ENCODE assay signal across 18 cellular contexts in genomic region chr14:101255765-101256125, GRCh38.
A peak's percentile ranks its signal among the peaks of the same experiment; 100 is the strongest.
DNase-seq lines count a peak whose midpoint lies in the region; ATAC-seq and TF ChIP-seq lines count a peak whose summit lies in the region.
"Had no signal": no experiment of that assay in that cellular context is flagged by ENCODE, and none has a peak within 500 bp of the region (broad histone marks: within the 10 kb centered on the region; RNA-seq: fewer than 3 reads in every experiment).

No MANE protein-coding gene starts in this region.

- WGBS in H9 (ENCODE audit: extremely low coverage, insufficient read length, low lambda C conversion rate) = no CpG with 5 or more reads among the region's 8 CpGs

- no peak overlapping the region for H3K14ac ChIP-seq in H9 (ENCODE audit: insufficient read depth, low read length)

- no peak overlapping the region for H2BK15ac ChIP-seq in H9 (ENCODE audit: low read depth, low read length)

- H3T11ph ChIP-seq in H9 (ENCODE audit: low read length) = no peak overlapping the region

- no peaks in the 10 kb centered on the region for H3K36me3 Mint-ChIP-seq in H9 (ENCODE audit: insufficient read depth in 1 of 3, low read depth in 3 of 3)
- no peaks in the 10 kb centered on the region for H3K36me3 Mint-ChIP-seq in activated T-cell treated with anti-CD3 and anti-CD28 coated beads, Interleukin-2, amount 50 U/mL, for 4 hours (ENCODE audit: insufficient read depth)
- H3K36me3 Mint-ChIP-seq: CD8-positive, alpha-beta T cell had no signal

- no peak overlapping the region for H2BK5ac ChIP-seq in H9 (ENCODE audit: insufficient read length, low read length)

- H3K4ac ChIP-seq in H9 (ENCODE audit: low read depth, low read length) = no peak overlapping the region

- no peak for TF ChIP-seq CTCF in H9 (conservative IDR thresholded peaks at IDR 0.05)
- no peak for TF ChIP-seq CTCF in GM20000 (IDR thresholded peaks at IDR 0.05; ENCODE audit: extremely low read depth, missing control alignments)

- H3K79me1 ChIP-seq in H9 (ENCODE audit: insufficient read depth, low read depth, low read length, poor library complexity, severe bottlenecking) = no peaks in the 10 kb centered on the region

- H3K79me2 ChIP-seq in H9 (ENCODE audit: insufficient read depth, low read length) = no peaks in the 10 kb centered on the region

- H3K9me3 ChIP-seq in H9 (ENCODE audit: control insufficient read depth, low read depth, low read length) = no peaks in the 10 kb centered on the region
- H3K9me3 ChIP-seq: BLaER1 treated with 17β-estradiol and CSF1 and Interleukin-3, amounts not matched to agents 10 nM and 100 nM had no signal

- H3K27ac ChIP-seq in H9 (ENCODE audit: insufficient read length, low read depth, low read length) = no peak overlapping the region
- H3K27ac ChIP-seq: BLaER1 treated with 17β-estradiol and CSF1 and Interleukin-3, amounts not matched to agents 10 nM and 100 nM; GM23248; HL-60 had no signal

- no peak overlapping the region for H3K23ac ChIP-seq in H9 (ENCODE audit: insufficient read length, low read depth, low read length)

- no peak overlapping the region for H4K8ac ChIP-seq in H9 (replicated peaks; ENCODE audit: insufficient read length, low read depth, low read length)

- peak overlapping the region in 1 of 3 experiments; percentile 44; a peak in 1 of 7 replicates for H3K27ac Mint-ChIP-seq in H9
- H3K27ac Mint-ChIP-seq: B cell; CD8-positive, alpha-beta T cell had no signal

- no peak overlapping the region for H2AFZ ChIP-seq in H9 (ENCODE audit: low read length)
- H2AFZ ChIP-seq: GM23248 had no signal

- no peaks in the 10 kb centered on the region for H3K9me3 Mint-ChIP-seq in H9
- no peaks in the 10 kb centered on the region for H3K9me3 Mint-ChIP-seq in activated T-cell treated with anti-CD3 and anti-CD28 coated beads, Interleukin-2, amount 50 U/mL, for 4 hours
- H3K9me3 Mint-ChIP-seq: CD8-positive, alpha-beta T cell had no signal

- H3K4me3 Mint-ChIP-seq in H9 = no peak overlapping the region
- H3K4me3 Mint-ChIP-seq in activated T-cell treated with anti-CD3 and anti-CD28 coated beads, Interleukin-2, amount 50 U/mL, for 4 hours = no peak overlapping the region
- H3K4me3 Mint-ChIP-seq: B cell; CD8-positive, alpha-beta T cell had no signal

- H3K27me3 Mint-ChIP-seq in H9 (ENCODE audit: low read depth) = peaks cover 4% of the 10 kb centered on the region; the same call in 1 of the 2 replicates
- peaks cover 8% of the 10 kb centered on the region for H3K27me3 Mint-ChIP-seq in activated T-cell treated with anti-CD3 and anti-CD28 coated beads, Interleukin-2, amount 50 U/mL, for 4 hours (ENCODE audit: low read depth)
- H3K27me3 Mint-ChIP-seq: B cell had no signal

- no peak overlapping the region for H2AK5ac ChIP-seq in H9 (ENCODE audit: insufficient read length, low read length)

- no peak overlapping the region for H3K9ac ChIP-seq in H9 (ENCODE audit: extremely low read depth, insufficient read length, low read length)
- H3K9ac ChIP-seq: BLaER1 treated with 17β-estradiol and CSF1 and Interleukin-3, amounts not matched to agents 10 nM and 100 nM; GM23248 had no signal

- no peak overlapping the region for H4K5ac ChIP-seq in H9 (ENCODE audit: insufficient read length, low read depth, low read length)

- peak; percentile 43 for DNase-seq in activated CD8-positive, alpha-beta memory T cell treated with anti-CD3 and anti-CD28 coated beads for 24 hours
- no peak for DNase-seq in activated CD8-positive, alpha-beta memory T cell treated with anti-CD3 and anti-CD28 coated beads, Interleukin-2, amount 50 U/mL, for 48 hours
- DNase-seq in H9 (peak; percentile 22), iPS-NIHi7 (ENCODE audit: extremely low spot score) (peak; percentile 3), GM20000 (ENCODE audit: low spot score) (no peak), HuH-7 (ENCODE audit: low spot score) (no peak)
- no peak for DNase-seq in activated T-cell treated with anti-CD3 and anti-CD28 coated beads, Interleukin-2, amount 50 U/mL, for 4 hours
- DNase-seq: Calu3; CD8-positive, alpha-beta T cell; DMS79 treated with DMSO at 0.1 percent for 48 hours; GF-D8; HCEC 1CT; IMR-90 had no signal

- H3K23me2 ChIP-seq in H9 (ENCODE audit: insufficient read length, low read depth, low read length, poor library complexity, severe bottlenecking) = no peaks in the 10 kb centered on the region

- no peak overlapping the region for H3K56ac ChIP-seq in H9 (ENCODE audit: insufficient read length, low read depth, low read length)

- H3K18ac ChIP-seq in H9 (ENCODE audit: insufficient read length, low read depth, low read length) = no peak overlapping the region

- no peak overlapping the region for H3K4me2 ChIP-seq in H9 (ENCODE audit: insufficient read depth, insufficient read length, low read length)
- H3K4me2 ChIP-seq: BLaER1 treated with 17β-estradiol and CSF1 and Interleukin-3, amounts not matched to agents 10 nM and 100 nM had no signal

- H3K27me3 ChIP-seq in H9 (ENCODE audit: insufficient read depth, low read length) = no peaks in the 10 kb centered on the region
- H3K27me3 ChIP-seq: BLaER1 treated with 17β-estradiol and CSF1 and Interleukin-3, amounts not matched to agents 10 nM and 100 nM had no signal

- ATAC-seq in activated T-cell treated with anti-CD3 and anti-CD28 coated beads, Interleukin-2, amount 50 U/mL, for 4 hours = no peak
- ATAC-seq: CD8-positive, alpha-beta T cell; GM12878 had no signal

- peaks cover 0 to 4% of the 10 kb centered on the region in 2 experiments; a peak in 1 of 4 replicates for H3K4me1 Mint-ChIP-seq in H9
- no peaks in the 10 kb centered on the region for H3K4me1 Mint-ChIP-seq in activated T-cell treated with anti-CD3 and anti-CD28 coated beads, Interleukin-2, amount 50 U/mL, for 4 hours (ENCODE audit: low read depth)
- H3K4me1 Mint-ChIP-seq: B cell had no signal

- H4K20me1 ChIP-seq in H9 (ENCODE audit: control insufficient read depth, insufficient read depth, insufficient read length) = no peaks in the 10 kb centered on the region
- H4K20me1 ChIP-seq: BLaER1 treated with 17β-estradiol and CSF1 and Interleukin-3, amounts not matched to agents 10 nM and 100 nM had no signal

- no peak overlapping the region for H2BK12ac ChIP-seq in H9 (ENCODE audit: insufficient read length, low read depth, low read length)

- H2BK120ac ChIP-seq in H9 (ENCODE audit: low read depth, low read length, poor library complexity, severe bottlenecking) = no peak overlapping the region

- no peak overlapping the region for H4K91ac ChIP-seq in H9 (ENCODE audit: insufficient read length, low read depth, low read length)

- no peaks in the 10 kb centered on the region for H3K4me1 ChIP-seq in H9 (ENCODE audit: insufficient read depth, low read length)

- no peak overlapping the region for H2BK20ac ChIP-seq in H9 (ENCODE audit: low read depth, low read length, poor library complexity, severe bottlenecking)

Comparison
In these comparisons a context has a peak if more than half of its experiments do, and no peak if none do; other contexts are left out.
1. DNase-seq: peak in activated CD8-positive, alpha-beta memory T cell treated with anti-CD3 and anti-CD28 coated beads for 24 hours (single experiment), H9 (single experiment) and iPS-NIHi7 (single experiment); none in activated CD8-positive, alpha-beta memory T cell treated with anti-CD3 and anti-CD28 coated beads, Interleukin-2, amount 50 U/mL, for 48 hours (single experiment), GM20000 (single experiment), activated T-cell treated with anti-CD3 and anti-CD28 coated beads, Interleukin-2, amount 50 U/mL, for 4 hours (single experiment) and HuH-7 (single experiment).